ENCODE assay signal across 13 cellular contexts in the genomic region with DNA sequence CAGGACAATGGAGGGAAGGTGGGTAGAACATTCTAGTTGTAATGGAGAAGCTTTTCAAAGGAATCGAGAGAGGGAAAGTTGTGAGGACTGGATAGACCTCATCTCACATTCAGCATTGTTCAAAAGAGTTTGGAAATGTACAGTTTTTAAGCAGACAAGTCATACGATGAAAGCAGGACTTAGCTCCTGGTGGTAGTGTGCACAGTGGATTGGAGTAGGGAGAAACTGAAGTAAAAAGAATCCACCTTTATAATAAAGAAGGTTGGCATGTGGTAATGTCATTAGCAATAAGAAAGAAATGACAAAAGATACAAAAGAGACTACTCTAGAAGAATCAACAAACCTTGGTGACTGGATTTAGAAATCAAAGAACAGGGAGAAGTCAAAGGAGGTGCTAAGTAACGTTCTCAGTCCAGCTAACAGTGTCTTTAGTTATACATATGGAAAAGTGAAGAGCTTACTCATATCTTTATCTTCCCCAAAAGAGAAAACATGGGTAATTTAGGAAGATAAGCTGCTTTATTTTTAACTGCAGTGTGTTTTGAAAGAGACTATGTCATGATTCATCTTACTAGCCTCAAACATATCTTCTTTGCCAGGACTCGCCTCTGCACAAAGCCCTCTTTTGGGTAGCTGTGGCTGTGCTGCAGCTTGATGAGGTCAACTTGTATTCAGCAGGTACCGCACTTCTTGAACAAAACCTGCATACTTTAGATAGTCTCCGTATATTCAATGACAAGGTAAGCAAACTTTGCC. TPM values are rescaled to one million over a fixed set of nuclear protein-coding genes. Genes with fewer than 3 reads are reported as not detected.
DNase-seq lines count a peak whose midpoint lies in the region; ATAC-seq and TF ChIP-seq lines count a peak whose summit lies in the region.
"Had no signal": no experiment of that assay in that cellular context is flagged by ENCODE, and none has a peak within 500 bp of the region (broad histone marks: within the 10 kb centered on the region; RNA-seq: fewer than 3 reads in every experiment).

No MANE protein-coding gene starts in this region.

- H3K27ac Mint-ChIP-seq in activated naive CD8-positive, alpha-beta T cell treated with anti-CD3 and anti-CD28 coated beads, Interleukin-2, amount 50 U/mL, for 24 hours, result no peak overlapping the region
- H3K27ac Mint-ChIP-seq: activated T-helper 1 cell treated with anti-CD3 and anti-CD28 coated beads, Interleukin-12 subunit alpha, Interleukin-12 subunit beta, Interleukin-2, Interleukin-4 antibody, amounts not matched to agents 30 ng/mL and 10 ng/mL and 1 ng/mL, durations not matched to agents 14 hours and 24 hours and 36 hours; stimulated activated naive CD8-positive, alpha-beta T cell treated with anti-CD3 and anti-CD28 coated beads, Interleukin-15, amount 100 ng/mL, for 72 hours had no signal

- H3K4me3 Mint-ChIP-seq in activated naive CD8-positive, alpha-beta T cell treated with anti-CD3 and anti-CD28 coated beads, Interleukin-2, amount 50 U/mL, for 24 hours, result no peak overlapping the region
- H3K4me3 Mint-ChIP-seq: activated T-helper 1 cell treated with anti-CD3 and anti-CD28 coated beads, Interleukin-12 subunit alpha, Interleukin-12 subunit beta, Interleukin-2, Interleukin-4 antibody, amounts not matched to agents 30 ng/mL and 10 ng/mL and 1 ng/mL, durations not matched to agents 14 hours and 24 hours and 36 hours; stimulated activated naive CD8-positive, alpha-beta T cell treated with anti-CD3 and anti-CD28 coated beads, Interleukin-15, amount 100 ng/mL, for 72 hours had no signal

- H3K9me1 ChIP-seq in IMR-90 (ENCODE audit: insufficient read depth, low read length), result 0 out of 2 replicates have a peak, but pooled peaks cover 3% of the 10 kb centered on the region

- TF ChIP-seq CTCF in AG09309 (IDR thresholded peaks at IDR 0.05; ENCODE audit: control insufficient read depth, insufficient read depth, low read depth, low read length, missing control alignments) (no peak), IMR-90 (conservative IDR thresholded peaks at IDR 0.05; ENCODE audit: low read depth, low read length) (no peak), stomach (IDR thresholded peaks at IDR 0.05) (no peak), ascending aorta (IDR thresholded peaks at IDR 0.05) (no peak)

- H3K36me3 ChIP-seq in IMR-90 (ENCODE audit: control insufficient read depth, insufficient read depth, low read length) (peaks cover 23% of the 10 kb centered on the region), stomach (peaks cover 9 to 80% (median 76%) of the 10 kb centered on the region in 4 donors), ascending aorta (peaks cover 9 to 59% of the 10 kb centered on the region in 2 donors)

- peak overlapping the region; percentile 32; the same call in 1 of the 2 replicates for H3K4me2 ChIP-seq in IMR-90 (ENCODE audit: low read depth, low read length)

- CTCF ChIA-PET in IMR-90 (lab: Yijun Ruan, JAX), result interaction anchor here (0.6 to 1.2 kb wide), 3 partner anchors 15 to 875 kb away, joined by 3 to 6 read pairs (median 3); no protein-coding TSS in a partner anchor

- H2AK5ac ChIP-seq in IMR-90 (ENCODE audit: low read depth, low read length), result no peak overlapping the region

- H2BK120ac ChIP-seq in IMR-90 (ENCODE audit: low read depth, low read length), result no peak overlapping the region

- TF ChIP-seq EP300 in stomach (IDR thresholded peaks at IDR 0.05), result no peak

- no peak overlapping the region for H2AK9ac ChIP-seq in IMR-90 (replicated peaks; ENCODE audit: low read depth, low read length, poor library complexity)

- BruUV-seq in IMR-90 (replicated peaks; lab: Mats Ljungman, UMichigan), result no TSS peak

- H3K27me3 Mint-ChIP-seq in activated naive CD8-positive, alpha-beta T cell treated with anti-CD3 and anti-CD28 coated beads, Interleukin-2, amount 50 U/mL, for 24 hours, result no peaks in the 10 kb centered on the region
- H3K27me3 Mint-ChIP-seq: stimulated activated naive CD8-positive, alpha-beta T cell treated with anti-CD3 and anti-CD28 coated beads, Interleukin-15, amount 100 ng/mL, for 72 hours had no signal

- peak overlapping the region; percentile 53 for H2BK5ac ChIP-seq in IMR-90 (ENCODE audit: low read depth, low read length, poor library complexity, severe bottlenecking)

- dilution Hi-C loops in IMR-90 (cut with HindIII; ENCODE audit: low sequenced_read_pairs, unreplicated experiment), result no loop called here

- no peaks in the 10 kb centered on the region for H3K4me1 Mint-ChIP-seq in activated naive CD8-positive, alpha-beta T cell treated with anti-CD3 and anti-CD28 coated beads, Interleukin-2, amount 50 U/mL, for 24 hours
- H3K4me1 Mint-ChIP-seq: stimulated activated naive CD8-positive, alpha-beta T cell treated with anti-CD3 and anti-CD28 coated beads, Interleukin-15, amount 100 ng/mL, for 72 hours had no signal

- H3K4me3 ChIP-seq in AG09309 (ENCODE audit: control insufficient read depth, low read depth, low read length) (no peak overlapping the region), IMR-90 (ENCODE audit: insufficient read depth, low read depth, low read length) (no peak overlapping the region), stomach (no peak overlapping the region), ascending aorta (no peak overlapping the region)

- no peak overlapping the region for H3K9ac ChIP-seq in IMR-90 (ENCODE audit: low read depth, low read length)

- peaks cover 0 to 9% of the 10 kb centered on the region in 2 experiments; a peak in 2 of 4 replicates for H3K79me1 ChIP-seq in IMR-90 (ENCODE audit: low read depth in 1 of 2, low read length in 2 of 2)

- H3K56ac ChIP-seq in IMR-90 (ENCODE audit: extremely low read depth, insufficient read depth, low read length), result no peak overlapping the region

- no peak overlapping the region; the same call in 2 of the 3 replicates for H2BK15ac ChIP-seq in IMR-90 (ENCODE audit: low read depth, low read length)

- H3K4ac ChIP-seq in IMR-90 (ENCODE audit: low read depth, low read length), result peak overlapping the region; percentile 0; the same call in 1 of the 2 replicates

- in situ Hi-C loops in IMR-90 (cut with MboI; ENCODE audit: low sequenced_read_pairs), result no loop called here

- peak; percentile 96 for ATAC-seq in IMR-90 (ENCODE audit: low read depth)
- no peak for ATAC-seq in activated naive CD8-positive, alpha-beta T cell treated with anti-CD3 and anti-CD28 coated beads, Interleukin-2, amount 50 U/mL, for 24 hours
- ATAC-seq: activated CD4-positive, CD25-positive, alpha-beta regulatory T cell treated with anti-CD3 and anti-CD28 coated beads, Interleukin-2, amount 50 U/mL, for 24 hours; stimulated activated naive CD8-positive, alpha-beta T cell treated with anti-CD3 and anti-CD28 coated beads, Interleukin-15, amount 100 ng/mL, for 72 hours had no signal

- H4K20me1 ChIP-seq in IMR-90 (ENCODE audit: insufficient read depth, low read length), result peaks cover 5% of the 10 kb centered on the region; the same call in 1 of the 2 replicates

- H3K18ac ChIP-seq in IMR-90 (ENCODE audit: low read depth, low read length), result peak overlapping the region; percentile 66; the same call in 1 of the 2 replicates

- H3K27ac ChIP-seq in IMR-90 (ENCODE audit: insufficient read depth, low read length) (no peak overlapping the region), stomach (no peak overlapping the region), ascending aorta (no peak overlapping the region)

- intact Hi-C loops in IMR-90 (cut with micrococcal nuclease), result no loop called here
- intact Hi-C loops in stomach (cut with DNase I; ENCODE audit: low total_unique reads), result no loop called here
- intact Hi-C loops in ascending aorta (cut with DNase I), result no loop called here

- no peaks in the 10 kb centered on the region for H3K27me3 ChIP-seq in IMR-90 (ENCODE audit: control insufficient read depth, insufficient read depth, low read length)
- no peaks in the 10 kb centered on the region for H3K27me3 ChIP-seq in stomach
- no peaks in the 10 kb centered on the region for H3K27me3 ChIP-seq in ascending aorta

- peak overlapping the region; percentile 15 for H3K23ac ChIP-seq in IMR-90 (ENCODE audit: low read depth, low read length)

- no peak overlapping the region for H4K5ac ChIP-seq in IMR-90 (ENCODE audit: low read depth, low read length)

- peak overlapping the region; percentile 11 for H2BK20ac ChIP-seq in IMR-90 (ENCODE audit: low read depth, low read length)

- H3K9me3 ChIP-seq in IMR-90 (ENCODE audit: control insufficient read depth, insufficient read depth, low read length) (no peaks in the 10 kb centered on the region), stomach (no peaks in the 10 kb centered on the region), ascending aorta (no peaks in the 10 kb centered on the region)

- no peak overlapping the region for H4K91ac ChIP-seq in IMR-90 (ENCODE audit: insufficient read depth, low read depth, low read length)

- POLR2A ChIA-PET in IMR-90 (lab: Charles Lee; ENCODE audit: unreplicated experiment), result no interaction called here

- TF ChIP-seq RAD21 in IMR-90 (IDR thresholded peaks at IDR 0.05; ENCODE audit: low read length), result 0 out of 2 replicates have a peak, but pooled peaks have one; percentile 3

- H3K14ac ChIP-seq in IMR-90 (replicated peaks; ENCODE audit: low read depth, low read length), result peak overlapping the region; percentile 47; the same call in 1 of the 2 replicates

- TF ChIP-seq POLR2A in IMR-90 (IDR thresholded peaks at IDR 0.05; ENCODE audit: low read depth, low read length) (no peak), stomach (IDR thresholded peaks at IDR 0.05) (no peak)

- no peaks in the 10 kb centered on the region for H3K9me3 Mint-ChIP-seq in activated naive CD8-positive, alpha-beta T cell treated with anti-CD3 and anti-CD28 coated beads, Interleukin-2, amount 50 U/mL, for 24 hours
- H3K9me3 Mint-ChIP-seq: activated T-helper 1 cell treated with anti-CD3 and anti-CD28 coated beads, Interleukin-12 subunit alpha, Interleukin-12 subunit beta, Interleukin-2, Interleukin-4 antibody, amounts not matched to agents 30 ng/mL and 10 ng/mL and 1 ng/mL, durations not matched to agents 14 hours and 24 hours and 36 hours; stimulated activated naive CD8-positive, alpha-beta T cell treated with anti-CD3 and anti-CD28 coated beads, Interleukin-15, amount 100 ng/mL, for 72 hours had no signal

- no peak overlapping the region for H4K8ac ChIP-seq in IMR-90 (ENCODE audit: low read depth in 2 of 2, low read length in 2 of 2)

- DNase-seq in AG09309 (ENCODE audit: low read depth) (peak; percentile 66), IMR-90 (peak; percentile 90), amniotic stem cell (lab: John Stamatoyannopoulos, UW) (peak; percentile 40), inferior parietal cortex (ENCODE audit: extremely low spot score) (peak; percentile 56), stomach (no peak), ascending aorta (ENCODE audit: low spot score in 2 of 2) (no peak), dermis blood vessel endothelial cell (no peak)
- no peak for DNase-seq in activated naive CD8-positive, alpha-beta T cell treated with anti-CD3 and anti-CD28 coated beads, Interleukin-2, amount 50 U/mL, for 24 hours
- DNase-seq: effector CD8-positive, alpha-beta T cell; stimulated activated naive CD8-positive, alpha-beta T cell treated with anti-CD3 and anti-CD28 coated beads, Interleukin-15, amount 100 ng/mL, for 72 hours had no signal

- no peak overlapping the region for H2AFZ ChIP-seq in IMR-90 (replicated peaks; ENCODE audit: low read length, poor library complexity)

- WGBS in IMR-90 (ENCODE audit: extremely low coverage in 2 of 2, insufficient read length in 1 of 2), 2 experiments, result 20% methylated on average over 2 of the region's 6 CpGs; no CpG with 5 or more reads in 1 of the 2 experiments
- 80 to 88% (median 83%) methylated on average over 6 of the region's 6 CpGs for WGBS in stomach, 5 donors

- H3K4me1 ChIP-seq in IMR-90 (ENCODE audit: control insufficient read depth, insufficient read depth, low read length) (peaks cover 3% of the 10 kb centered on the region; the same call in 1 of the 2 replicates), stomach (no peaks in the 10 kb centered on the region), ascending aorta (no peaks in the 10 kb centered on the region)

- peaks cover 23% of the 10 kb centered on the region for H3K36me3 Mint-ChIP-seq in activated naive CD8-positive, alpha-beta T cell treated with anti-CD3 and anti-CD28 coated beads, Interleukin-2, amount 50 U/mL, for 24 hours (ENCODE audit: low read depth)

RNA-seq across cellular contexts. Expression of a gene that starts 18.7 kb away (rescaled TPM):
- total RNA-seq in IMR-90 (2012; rRNA removed) (0.90 and 1.7 TPM in 2 replicates), stomach (1 to 10 TPM in 2 of 5 donors, not detected in 3; 4.5 to 8.8 TPM), ascending aorta (7.5 TPM), dermis blood vessel endothelial cell (0.23 TPM in 1 of 2 replicates, not detected in the other)
- polyA plus RNA-seq in IMR-90 (2012; rRNA removed) (0.40 and 0.50 TPM in 2 replicates), stomach (10 to 100 TPM in 1 of 3 donors, 1 to 10 TPM in 2; 4.4 to 14.5 (median 5.4) TPM)
- polyA plus RNA-seq in IMR-90 (2012; cell fraction: cytosol; rRNA removed), result 0.02 TPM in 1 of 2 replicates, not detected in the other
- 0.09 TPM in 1 of 2 replicates, not detected in the other for polyA plus RNA-seq in IMR-90 (2012; cell fraction: nucleus; rRNA removed; ENCODE audit: low replicate concordance)
- polyA plus RNA-seq: neural cell had no signal

RNA-seq across cellular contexts. Expression of a gene that starts 26.2 kb away (rescaled TPM):
- total RNA-seq in IMR-90 (2012; rRNA removed) (under 0.01 TPM in 2 replicates), stomach (10 to 100 TPM in 1 of 5 donors, 1 to 10 TPM in 4; 1.5 to 21.3 (median 9.8) TPM), ascending aorta (0.85 TPM), dermis blood vessel endothelial cell (under 0.01 and 0.19 TPM in 2 replicates)
- polyA plus RNA-seq in IMR-90 (2012; rRNA removed) (0.17 and 0.24 TPM in 2 replicates), stomach (1 to 10 TPM; 4.4 to 7.6 (median 4.6) TPM)
- polyA plus RNA-seq in IMR-90 (2012; cell fraction: cytosol; rRNA removed), result 0.02 and 0.05 TPM in 2 replicates
- 0.09 TPM in 1 of 2 replicates, not detected in the other for polyA plus RNA-seq in IMR-90 (2012; cell fraction: nucleus; rRNA removed; ENCODE audit: low replicate concordance)
- polyA plus RNA-seq: neural cell had no signal

RNA-seq across cellular contexts. Expression of a gene that starts 43.0 kb away (rescaled TPM):
- total RNA-seq in IMR-90 (2012; rRNA removed) (0.18 TPM in 1 of 2 replicates, not detected in the other), stomach (1 to 10 TPM in 1 of 5 donors, not detected in 4; 1.5 TPM), ascending aorta (not detected), dermis blood vessel endothelial cell (3.1 and 4.4 TPM in 2 replicates)
- polyA plus RNA-seq in IMR-90 (2012; rRNA removed) (not detected in 2 replicates), stomach (1 to 10 TPM in 1 of 3 donors, under 1 TPM in 2; 0.50 to 5.7 (median 0.75) TPM)
- 0.13 TPM in 1 of 2 replicates, not detected in the other for polyA plus RNA-seq in IMR-90 (2012; cell fraction: cytosol; rRNA removed)
- polyA plus RNA-seq in IMR-90 (2012; cell fraction: nucleus; rRNA removed; ENCODE audit: low replicate concordance), result not detected in 2 replicates
- polyA plus RNA-seq: neural cell had no signal

RNA-seq across cellular contexts. Expression of a gene that starts 51.4 kb away (rescaled TPM):
- total RNA-seq in IMR-90 (2012; rRNA removed) (1.1 and 1.4 TPM in 2 replicates), stomach (100 to 1,000 TPM in 1 of 5 donors, 10 to 100 TPM in 4; 11.6 to 121 (median 22.2) TPM), ascending aorta (0.85 TPM), dermis blood vessel endothelial cell (0.05 and 0.17 TPM in 2 replicates)
- polyA plus RNA-seq in IMR-90 (2012; rRNA removed) (0.59 and 0.68 TPM in 2 replicates), stomach (10 to 100 TPM in 1 of 3 donors, 1 to 10 TPM in 2; 4.7 to 11.6 (median 9.5) TPM)
- 0.60 and 0.84 TPM in 2 replicates for polyA plus RNA-seq in IMR-90 (2012; cell fraction: cytosol; rRNA removed)
- 0.57 and 0.62 TPM in 2 replicates for polyA plus RNA-seq in IMR-90 (2012; cell fraction: nucleus; rRNA removed; ENCODE audit: low replicate concordance)

Comparison
In these comparisons a context has a peak if more than half of its experiments do, and no peak if none do; other contexts are left out.
1. DNase-seq: peak in AG09309 (single experiment), IMR-90 (single experiment), amniotic stem cell (single experiment) and inferior parietal cortex (single experiment); none in stomach (single experiment), ascending aorta (0 of 2), dermis blood vessel endothelial cell (single experiment) and activated naive CD8-positive, alpha-beta T cell treated with anti-CD3 and anti-CD28 coated beads, Interleukin-2, amount 50 U/mL, for 24 hours (single experiment).